10 cellular contexts compared by ENCODE assay signal in genomic region chr2:24489465-24489864, GRCh38. TPM values are rescaled to one million over a fixed set of nuclear protein-coding genes. Genes with fewer than 3 reads are reported as not detected.
A peak's percentile ranks its signal among the peaks of the same experiment; 100 is the strongest.
DNase-seq lines count a peak whose midpoint lies in the region; TF ChIP-seq lines count a peak whose summit lies in the region.
"Had no signal": no experiment of that assay in that cellular context is flagged by ENCODE, and none has a peak within 500 bp of the region (broad histone marks: within the 10 kb centered on the region; RNA-seq: fewer than 3 reads in every experiment).

No MANE protein-coding gene starts in this region.

- CTCF ChIA-PET in mammary epithelial cell (lab: Charles Lee; ENCODE audit: low non-redundant PET) = no interaction called here

- dilution Hi-C loops in mammary epithelial cell (cut with HindIII; ENCODE audit: low sequenced_read_pairs) = no loop called here

- H3K27ac ChIP-seq in mammary epithelial cell (ENCODE audit: insufficient read depth, low read depth, low read length) (no peak overlapping the region), neutrophil (peak overlapping the region; percentile 98)

- no peaks in the 10 kb centered on the region for H3K9me3 Mint-ChIP-seq in IgD-negative memory B cell

- in situ Hi-C loops in mammary epithelial cell (cut with MboI; ENCODE audit: low sequenced_read_pairs in 2 of 2) = no loop called here

- H3K4me2 ChIP-seq in mammary epithelial cell (ENCODE audit: insufficient read depth, low read depth, low read length) = no peak overlapping the region

- no peaks in the 10 kb centered on the region for H3K36me3 Mint-ChIP-seq in IgD-negative memory B cell

- H2AFZ ChIP-seq in mammary epithelial cell (ENCODE audit: low read depth, low read length) = peak overlapping the region; percentile 37

- H3K9me3 ChIP-seq in mammary epithelial cell (replicated peaks; ENCODE audit: insufficient read depth, low read length) (no peaks in the 10 kb centered on the region), neutrophil (no peaks in the 10 kb centered on the region)

- BruUV-seq in mammary epithelial cell (replicated peaks; lab: Mats Ljungman, UMichigan) = no TSS peak

- intact Hi-C loops in mammary epithelial cell (cut with micrococcal nuclease) = no loop called here

- no peaks in the 10 kb centered on the region for H3K27me3 Mint-ChIP-seq in IgD-negative memory B cell

- no peaks in the 10 kb centered on the region for H3K79me2 ChIP-seq in mammary epithelial cell (ENCODE audit: insufficient read depth, low read length)

- peaks cover 17% of the 10 kb centered on the region for H3K4me1 ChIP-seq in mammary epithelial cell (ENCODE audit: insufficient read depth, low read length)
- H3K4me1 ChIP-seq in neutrophil (ENCODE audit: control insufficient read depth in 1 of 2, insufficient read depth in 1 of 2, low read depth in 1 of 2, low read length in 1 of 2) = peaks cover 32 to 35% of the 10 kb centered on the region in 2 experiments

- H3K4me3 ChIP-seq in mammary epithelial cell (replicated peaks in 1 of 3; ENCODE audit: insufficient read depth in 1 of 3, low read depth in 2 of 3, low read length in 3 of 3) (no peak overlapping the region), neutrophil (ENCODE audit: low read depth in 1 of 2, low read length in 1 of 2) (peak overlapping the region in 1 of 2 experiments; percentile 79)

- no peaks in the 10 kb centered on the region for H3K36me3 ChIP-seq in mammary epithelial cell (ENCODE audit: insufficient read depth, low read length)
- no peaks in the 10 kb centered on the region for H3K36me3 ChIP-seq in neutrophil

- H3K9ac ChIP-seq in mammary epithelial cell (ENCODE audit: insufficient read depth, low read length) = no peak overlapping the region

- no peaks in the 10 kb centered on the region for H3K27me3 ChIP-seq in mammary epithelial cell (ENCODE audit: insufficient read depth, low read length)
- H3K27me3 ChIP-seq in neutrophil = no peaks in the 10 kb centered on the region

- WGBS in mammary epithelial cell (ENCODE audit: low coverage, missing lambda C conversion rate) = 100% methylated on average over 3 of the region's 6 CpGs

- H3K4me3 Mint-ChIP-seq in IgD-negative memory B cell = peak overlapping the region; percentile 82 to 98 (median 98)

- peak overlapping the region; percentile 97 to 98 (median 98) for H3K27ac Mint-ChIP-seq in IgD-negative memory B cell

- DNase-seq in DMS79 (lab: John Stamatoyannopoulos, UW) (peak; percentile 17), mammary epithelial cell (no peak), NCI-H1694 (lab: John Stamatoyannopoulos, UW) (no peak), NCI-H1092 (lab: John Stamatoyannopoulos, UW) (no peak), epidermal melanocyte (ENCODE audit: insufficient read length, low spot score) (no peak), ecto neural progenitor cell (ENCODE audit: low spot score) (no peak)
- DNase-seq: activated CD4-positive, alpha-beta T cell treated with anti-CD3 and anti-CD28 coated beads for 1 hour; kidney had no signal

- H4K20me1 ChIP-seq in mammary epithelial cell (ENCODE audit: insufficient read depth, low read length) = no peaks in the 10 kb centered on the region

- peaks cover 28 to 40% (median 35%) of the 10 kb centered on the region in 3 donors for H3K4me1 Mint-ChIP-seq in IgD-negative memory B cell

- TF ChIP-seq CTCF in mammary epithelial cell (conservative IDR thresholded peaks at IDR 0.05 in 1 of 2, IDR thresholded peaks at IDR 0.05 in 1 of 2; ENCODE audit: extremely low read depth in 1 of 2, insufficient read depth in 1 of 2, low read depth in 1 of 2, low read length in 2 of 2) (no peak), neutrophil (IDR thresholded peaks at IDR 0.05) (no peak)

RNA-seq across cellular contexts. Expression of gene NCOA1, which starts 1.6 kb away (rescaled TPM):
- 8.7 TPM for polyA plus RNA-seq in IgD-negative memory B cell
- 10 to 100 TPM; 10.9 to 13.2 TPM for total RNA-seq in mammary epithelial cell
- polyA plus RNA-seq in mammary epithelial cell = 4.0 TPM
- 22.8 TPM for polyA minus RNA-seq in mammary epithelial cell
